Comparison of ENCODE assay signal across 13 cellular contexts in genomic region chr13:59452189-59452588, GRCh38.
DNase-seq lines count a peak whose midpoint lies in the region; ATAC-seq and TF ChIP-seq lines count a peak whose summit lies in the region.
"Had no signal": no experiment of that assay in that cellular context is flagged by ENCODE, and none has a peak within 500 bp of the region (broad histone marks: within the 10 kb centered on the region; RNA-seq: fewer than 3 reads in every experiment).

No MANE protein-coding gene starts in this region.

- TF ChIP-seq CTCF in esophagus muscularis mucosa (IDR thresholded peaks at IDR 0.05) = no peak

- H3K4me1 ChIP-seq in SJCRH30 (peaks cover 42% of the 10 kb centered on the region), esophagus muscularis mucosa (no peaks in the 10 kb centered on the region)

- H3K27ac ChIP-seq in SJCRH30 (peak overlapping the region; percentile 9; the same call in 1 of the 2 replicates), esophagus muscularis mucosa (replicated peaks in 1 of 4) (no peak overlapping the region)
- H3K27ac ChIP-seq: left lung had no signal

- no peak overlapping the region for H3K4me3 ChIP-seq in SJCRH30
- H3K4me3 ChIP-seq in esophagus muscularis mucosa = no peak overlapping the region
- H3K4me3 ChIP-seq: left lung, smooth muscle cell had no signal

- no peak for ATAC-seq in HG03565 (IDR thresholded peaks at IDR 0.05; ENCODE audit: unreplicated experiment)
- ATAC-seq: left lung had no signal

- intact Hi-C loops in esophagus muscularis mucosa (cut with DNase I) = no loop called here

- 77% methylated on average over 8 of the region's 8 CpGs for WGBS in esophagus muscularis mucosa

- no peak for TF ChIP-seq POLR2A in esophagus muscularis mucosa (IDR thresholded peaks at IDR 0.05; ENCODE audit: low read depth)

- TF ChIP-seq EP300 in esophagus muscularis mucosa (IDR thresholded peaks at IDR 0.05) = no peak

- peak; percentile 48 for DNase-seq in LHCN-M2 (ENCODE audit: low read depth)
- peak; percentile 11 for DNase-seq in NCI-H2081 treated with DMSO at 0.1 percent for 48 hours (lab: John Stamatoyannopoulos, UW)
- DNase-seq in SJCRH30 = peak; percentile 38 to 58
- peak; percentile 24 for DNase-seq in retina
- no peak for DNase-seq in esophagus muscularis mucosa (ENCODE audit: extremely low spot score)
- no peak for DNase-seq in activated CD8-positive, alpha-beta memory T cell treated with anti-CD3 and anti-CD28 coated beads, Interleukin-2, amount 50 U/mL, for 48 hours
- DNase-seq: activated naive CD8-positive, alpha-beta T cell treated with anti-CD3 and anti-CD28 coated beads, Interleukin-2, amount 10 ng/mL, durations not matched to agents 7 days and 5 days; Caco-2; NCI-H187 treated with DMSO at 0.1 percent for 48 hours; nephron progenitor cell had no signal

- H3K9me3 ChIP-seq in SJCRH30 (replicated peaks) (no peaks in the 10 kb centered on the region; the same call in 1 of the 2 replicates), esophagus muscularis mucosa (no peaks in the 10 kb centered on the region)
- H3K9me3 ChIP-seq: Caco-2, left lung had no signal

- H3K27me3 ChIP-seq in SJCRH30 (no peaks in the 10 kb centered on the region), esophagus muscularis mucosa (no peaks in the 10 kb centered on the region)
- H3K27me3 ChIP-seq: left lung had no signal

- H3K36me3 ChIP-seq in SJCRH30 (no peaks in the 10 kb centered on the region), esophagus muscularis mucosa (no peaks in the 10 kb centered on the region)
- H3K36me3 ChIP-seq: left lung had no signal

Comparison
In these comparisons a context has a peak if more than half of its experiments do, and no peak if none do; other contexts are left out.
1. DNase-seq: peak in LHCN-M2 (single experiment), NCI-H2081 treated with DMSO at 0.1 percent for 48 hours (single experiment), SJCRH30 (2 of 2) and retina (single experiment); none in esophagus muscularis mucosa (single experiment) and activated CD8-positive, alpha-beta memory T cell treated with anti-CD3 and anti-CD28 coated beads, Interleukin-2, amount 50 U/mL, for 48 hours (single experiment).